8 cellular contexts compared by ENCODE assay signal in the genomic region with DNA sequence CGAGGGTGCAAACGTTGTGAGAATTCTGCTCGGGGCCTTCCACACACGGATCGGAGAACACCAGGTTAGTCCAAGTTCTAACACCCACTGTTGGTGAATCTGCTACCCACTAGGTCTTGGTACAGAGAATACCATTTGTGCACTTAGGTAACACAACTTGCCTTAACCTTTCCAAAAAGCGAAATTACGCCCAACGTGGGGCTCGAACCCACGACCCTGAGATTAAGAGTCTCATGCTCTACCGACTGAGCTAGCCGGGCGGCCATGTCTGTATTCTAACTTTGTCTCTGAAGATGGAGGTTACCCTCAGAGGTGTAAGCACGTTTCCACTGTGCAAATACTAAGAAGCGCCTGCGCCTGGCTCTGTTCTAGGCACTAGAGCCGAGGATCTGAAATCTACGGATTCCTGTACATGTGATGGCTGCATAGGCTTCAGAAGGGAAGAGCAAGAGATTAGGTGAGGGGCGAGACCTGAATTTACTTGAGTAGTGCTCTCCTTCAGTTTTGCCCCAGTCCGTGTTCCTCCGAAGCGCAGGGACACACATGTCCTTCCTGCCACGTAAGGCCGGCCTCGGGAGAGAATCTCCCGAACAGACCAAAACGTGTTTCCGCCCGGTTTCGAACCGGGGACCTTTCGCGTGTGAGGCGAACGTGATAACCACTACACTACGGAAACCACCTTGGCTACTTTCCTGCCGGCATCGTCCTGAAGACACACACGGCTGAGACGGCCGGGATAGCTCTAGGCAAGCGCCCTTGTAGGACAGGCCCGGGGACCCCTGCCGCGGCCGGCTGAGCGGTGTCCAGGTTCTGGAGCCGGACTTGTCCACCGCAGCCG. TPM values are rescaled to one million over a fixed set of nuclear protein-coding genes. Genes with fewer than 3 reads are reported as not detected.
DNase-seq lines count a peak whose midpoint lies in the region; ATAC-seq and TF ChIP-seq lines count a peak whose summit lies in the region.

No MANE protein-coding gene starts in this region.

- ATAC-seq in HG02943 (IDR thresholded peaks at IDR 0.05; ENCODE audit: low read depth, unreplicated experiment) = peak; percentile 32

- DNase-seq in SK-N-SH (peak; percentile 70), inferior parietal cortex (ENCODE audit: extremely low spot score) (peak; percentile 96), NCI-H128 (lab: John Stamatoyannopoulos, UW; ENCODE audit: unreplicated experiment) (no peak), DMS 273 treated with DMSO at 0.1 percent for 48 hours (lab: John Stamatoyannopoulos, UW) (no peak)
- peak; percentile 91 to 99 (median 99) for DNase-seq in stimulated activated CD4-positive, alpha-beta T cell treated with anti-CD3 and anti-CD28 coated beads, Interleukin-12 subunit alpha, Interleukin-12 subunit beta, amount 100 ng/mL, for 48 hours (ENCODE audit: low read depth in 2 of 3, low spot score in 1 of 3)

- H3K4me3 Mint-ChIP-seq in brain = peak overlapping the region; percentile 93 to 99 (median 97)

- CTCF ChIA-PET in SK-N-SH (lab: Yijun Ruan, JAX) = interaction anchor here (1.0 to 3.5 kb wide), 6 partner anchors 12 to 49 kb away, joined by 3 to 14 read pairs (median 6); no protein-coding TSS in a partner anchor

- peak; percentile 46 for TF ChIP-seq POLR2A in GM15510 (IDR thresholded peaks at IDR 0.05; ENCODE audit: borderline replicate concordance, extremely low read depth, insufficient read length)

- no peak for TF ChIP-seq RAD21 in SK-N-SH (IDR thresholded peaks at IDR 0.05; ENCODE audit: low read length)

- no peak for TF ChIP-seq CTCF in SK-N-SH (IDR thresholded peaks at IDR 0.05)
- no peak for TF ChIP-seq CTCF in brain (conservative IDR thresholded peaks at IDR 0.05)

- POLR2A ChIA-PET in SK-N-SH (lab: Yijun Ruan, JAX) = interaction anchor here (1.0 to 3.4 kb wide), 5 partner anchors 13 to 39 kb away, joined by 4 to 29 read pairs (median 7); a partner anchor contains a TSS

- H3K9me3 ChIP-seq in SK-N-SH = no peaks in the 10 kb centered on the region

- no peak for TF ChIP-seq EP300 in SK-N-SH (IDR thresholded peaks at IDR 0.05; ENCODE audit: borderline replicate concordance in 1 of 2, low read depth in 1 of 2, low read length in 1 of 2)

- H3K27me3 ChIP-seq in SK-N-SH (ENCODE audit: insufficient read depth) = no peaks in the 10 kb centered on the region

- 4% methylated on average over 28 of the region's 50 CpGs for WGBS in SK-N-SH (ENCODE audit: low lambda C conversion rate)

- H3K9ac ChIP-seq in SK-N-SH = peak overlapping the region; percentile 95

- peaks cover 5% of the 10 kb centered on the region for H4K20me1 ChIP-seq in SK-N-SH (ENCODE audit: insufficient read depth)

- peaks cover 2% of the 10 kb centered on the region in 2 experiments for H3K36me3 ChIP-seq in SK-N-SH (replicated peaks in 1 of 2; ENCODE audit: control insufficient read depth in 1 of 2, insufficient read depth in 2 of 2, low read length in 1 of 2)

- peak overlapping the region; percentile 97 to 98 for H3K27ac ChIP-seq in SK-N-SH (ENCODE audit: low read depth in 2 of 2, low read length in 1 of 2)

- H3K4me3 ChIP-seq in SK-N-SH (ENCODE audit: low read depth in 2 of 2, low read length in 1 of 2) = peak overlapping the region; percentile 67 to 86

- H3K27ac Mint-ChIP-seq in brain = peak overlapping the region; percentile 98 to 100 (median 99)

- H3K4me2 ChIP-seq in SK-N-SH = peak overlapping the region; percentile 97

- H3F3A ChIP-seq in SK-N-SH (replicated peaks; ENCODE audit: insufficient read depth) = peaks cover 44% of the 10 kb centered on the region

- peak overlapping the region; percentile 71; the same call in 1 of the 2 replicates for H2AFZ ChIP-seq in SK-N-SH (ENCODE audit: low read depth)

- H3K9me2 ChIP-seq in SK-N-SH = no peaks in the 10 kb centered on the region

- H3K36me3 Mint-ChIP-seq in brain = no peaks in the 10 kb centered on the region

- peaks cover 30% of the 10 kb centered on the region for H3K27me3 Mint-ChIP-seq in brain

- H3K9me3 Mint-ChIP-seq in brain = peaks cover 0 to 20% (median 0%) of the 10 kb centered on the region in 5 experiments

- H3K79me2 ChIP-seq in SK-N-SH (ENCODE audit: insufficient read depth) = peaks cover 33% of the 10 kb centered on the region

- peaks cover 0 to 24% of the 10 kb centered on the region in 2 experiments; a peak in 2 of 4 replicates for H3K4me1 ChIP-seq in SK-N-SH (ENCODE audit: control insufficient read depth in 1 of 2, insufficient read depth in 2 of 2, low read depth in 1 of 2, low read length in 1 of 2)

- peaks cover 67% of the 10 kb centered on the region for H3K4me1 Mint-ChIP-seq in brain

TF ChIP-seq in SK-N-SH, 30 proteins besides CTCF, POLR2A, EP300 and RAD21 (continues in another document):
- TF ChIP-seq SMC3 (IDR thresholded peaks at IDR 0.05; ENCODE audit: low read depth, low read length) (no peak), ELF1 (IDR thresholded peaks at IDR 0.05) (peak; percentile 13; the same call in 1 of the 2 replicates), TAF1 (IDR thresholded peaks at IDR 0.05; ENCODE audit: borderline replicate concordance, low read depth, low read length) (peak; percentile 29; the same call in 1 of the 2 replicates), GATA2 (CRISPR knock-in tag; IDR thresholded peaks at IDR 0.05) (0 out of 2 replicates have a peak, but pooled peaks have one; percentile 22), FOSL2 (IDR thresholded peaks at IDR 0.05; ENCODE audit: borderline replicate concordance, low read depth) (peak; percentile 49; the same call in 1 of the 2 replicates), FOXM1 (IDR thresholded peaks at IDR 0.05; ENCODE audit: low read depth) (no peak), FOXJ3 (CRISPR knock-in tag; IDR thresholded peaks at IDR 0.05) (no peak)
- TF ChIP-seq, protein P1, sequence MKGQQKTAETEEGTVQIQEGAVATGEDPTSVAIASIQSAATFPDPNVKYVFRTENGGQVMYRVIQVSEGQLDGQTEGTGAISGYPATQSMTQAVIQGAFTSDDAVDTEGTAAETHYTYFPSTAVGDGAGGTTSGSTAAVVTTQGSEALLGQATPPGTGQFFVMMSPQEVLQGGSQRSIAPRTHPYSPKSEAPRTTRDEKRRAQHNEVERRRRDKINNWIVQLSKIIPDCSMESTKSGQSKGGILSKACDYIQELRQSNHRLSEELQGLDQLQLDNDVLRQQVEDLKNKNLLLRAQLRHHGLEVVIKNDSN (IDR thresholded peaks at IDR 0.05; ENCODE audit: borderline replicate concordance, low read depth) = no peak; the same call in 1 of the 2 replicates
- TF ChIP-seq, protein P2, sequence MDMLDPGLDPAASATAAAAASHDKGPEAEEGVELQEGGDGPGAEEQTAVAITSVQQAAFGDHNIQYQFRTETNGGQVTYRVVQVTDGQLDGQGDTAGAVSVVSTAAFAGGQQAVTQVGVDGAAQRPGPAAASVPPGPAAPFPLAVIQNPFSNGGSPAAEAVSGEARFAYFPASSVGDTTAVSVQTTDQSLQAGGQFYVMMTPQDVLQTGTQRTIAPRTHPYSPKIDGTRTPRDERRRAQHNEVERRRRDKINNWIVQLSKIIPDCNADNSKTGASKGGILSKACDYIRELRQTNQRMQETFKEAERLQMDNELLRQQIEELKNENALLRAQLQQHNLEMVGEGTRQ (IDR thresholded peaks at IDR 0.05; ENCODE audit: borderline replicate concordance, low read depth, low read length) = no peak
- TF ChIP-seq, protein P3, sequence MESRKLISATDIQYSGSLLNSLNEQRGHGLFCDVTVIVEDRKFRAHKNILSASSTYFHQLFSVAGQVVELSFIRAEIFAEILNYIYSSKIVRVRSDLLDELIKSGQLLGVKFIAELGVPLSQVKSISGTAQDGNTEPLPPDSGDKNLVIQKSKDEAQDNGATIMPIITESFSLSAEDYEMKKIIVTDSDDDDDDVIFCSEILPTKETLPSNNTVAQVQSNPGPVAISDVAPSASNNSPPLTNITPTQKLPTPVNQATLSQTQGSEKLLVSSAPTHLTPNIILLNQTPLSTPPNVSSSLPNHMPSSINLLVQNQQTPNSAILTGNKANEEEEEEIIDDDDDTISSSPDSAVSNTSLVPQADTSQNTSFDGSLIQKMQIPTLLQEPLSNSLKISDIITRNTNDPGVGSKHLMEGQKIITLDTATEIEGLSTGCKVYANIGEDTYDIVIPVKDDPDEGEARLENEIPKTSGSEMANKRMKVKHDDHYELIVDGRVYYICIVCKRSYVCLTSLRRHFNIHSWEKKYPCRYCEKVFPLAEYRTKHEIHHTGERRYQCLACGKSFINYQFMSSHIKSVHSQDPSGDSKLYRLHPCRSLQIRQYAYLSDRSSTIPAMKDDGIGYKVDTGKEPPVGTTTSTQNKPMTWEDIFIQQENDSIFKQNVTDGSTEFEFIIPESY (IDR thresholded peaks at IDR 0.05; ENCODE audit: borderline replicate concordance, low read depth) = 0 out of 2 replicates have a peak, but pooled peaks have one; percentile 13
- TF ChIP-seq, protein P4, sequence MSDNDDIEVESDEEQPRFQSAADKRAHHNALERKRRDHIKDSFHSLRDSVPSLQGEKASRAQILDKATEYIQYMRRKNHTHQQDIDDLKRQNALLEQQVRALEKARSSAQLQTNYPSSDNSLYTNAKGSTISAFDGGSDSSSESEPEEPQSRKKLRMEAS (IDR thresholded peaks at IDR 0.05; ENCODE audit: low read depth) = peak; percentile 70

RNA-seq across cellular contexts. Expression of a gene that starts 1.1 kb away (rescaled TPM):
- polyA plus RNA-seq in SK-N-SH (2012; rRNA removed) (35.3 and 35.9 TPM in 2 replicates), brain (ENCODE audit: insufficient read depth, low read depth, low replicate concordance) (33.0 TPM)
- polyA plus RNA-seq in SK-N-SH (2012; cell fraction: cytosol; rRNA removed) = 17.4 and 20.2 TPM in 2 replicates
- polyA plus RNA-seq in SK-N-SH (2012; cell fraction: nucleus; rRNA removed) = 123 and 125 TPM in 2 replicates

RNA-seq across cellular contexts. Expression of a gene that starts 17.0 kb away (rescaled TPM):
- polyA plus RNA-seq in SK-N-SH (2012; rRNA removed) = 2.0 and 3.5 TPM in 2 replicates
- polyA plus RNA-seq in SK-N-SH (2012; cell fraction: cytosol; rRNA removed) = 2.8 and 2.9 TPM in 2 replicates
- 2.4 and 3.9 TPM in 2 replicates for polyA plus RNA-seq in SK-N-SH (2012; cell fraction: nucleus; rRNA removed)
- 0.22 TPM for polyA plus RNA-seq in brain (ENCODE audit: insufficient read depth, low read depth, low replicate concordance)

RNA-seq across cellular contexts. Expression of a gene that starts 21.7 kb away (rescaled TPM):
- 4,191 and 4,715 TPM in 2 replicates for polyA plus RNA-seq in SK-N-SH (2012; rRNA removed)
- polyA plus RNA-seq in SK-N-SH (2012; cell fraction: cytosol; rRNA removed) = 3,130 and 3,829 TPM in 2 replicates
- polyA plus RNA-seq in SK-N-SH (2012; cell fraction: nucleus; rRNA removed) = 1,982 and 2,553 TPM in 2 replicates
- 2,812 TPM for polyA plus RNA-seq in brain (ENCODE audit: insufficient read depth, low read depth, low replicate concordance)

RNA-seq across cellular contexts. Expression of a gene that starts 38.9 kb away (rescaled TPM):
- polyA plus RNA-seq in SK-N-SH (2012; rRNA removed) = 6.4 and 10.6 TPM in 2 replicates
- 5.2 and 6.2 TPM in 2 replicates for polyA plus RNA-seq in SK-N-SH (2012; cell fraction: cytosol; rRNA removed)
- polyA plus RNA-seq in SK-N-SH (2012; cell fraction: nucleus; rRNA removed) = 34.7 and 38.0 TPM in 2 replicates
- polyA plus RNA-seq in brain (ENCODE audit: insufficient read depth, low read depth, low replicate concordance) = 3.1 TPM

Comparison
In these comparisons a context has a peak if more than half of its experiments do, and no peak if none do; other contexts are left out.
1. DNase-seq: peak in SK-N-SH (single experiment), inferior parietal cortex (single experiment) and stimulated activated CD4-positive, alpha-beta T cell treated with anti-CD3 and anti-CD28 coated beads, Interleukin-12 subunit alpha, Interleukin-12 subunit beta, amount 100 ng/mL, for 48 hours (3 of 3); none in NCI-H128 (single experiment) and DMS 273 treated with DMSO at 0.1 percent for 48 hours (single experiment).